ENCODE assay signal across 8 cellular contexts in genomic region chr11:67289651-67290479, GRCh38. TPM values are rescaled to one million over a fixed set of nuclear protein-coding genes. Genes with fewer than 3 reads are reported as not detected.
DNase-seq lines count a peak whose midpoint lies in the region; ATAC-seq and TF ChIP-seq lines count a peak whose summit lies in the region.

No MANE protein-coding gene starts in this region.

- peak; percentile 4 for ATAC-seq in GM21619 (IDR thresholded peaks at IDR 0.05; ENCODE audit: unreplicated experiment)
- ATAC-seq in RWPE2 (ENCODE audit: low read depth): peak; percentile 5
- no peak for ATAC-seq in GM21367 (IDR thresholded peaks at IDR 0.05; ENCODE audit: unreplicated experiment)

- peaks cover 15% of the 10 kb centered on the region for H3K79me2 ChIP-seq in neural progenitor cell (ENCODE audit: low read depth)

- H3K27ac ChIP-seq in RWPE2 (ENCODE audit: poor library complexity, severe bottlenecking) (peak overlapping the region; percentile 91), esophagus squamous epithelium (peak overlapping the region; percentile 88 to 98 (median 94)), neural progenitor cell (no peak overlapping the region)

- H3F3A ChIP-seq in neural progenitor cell (ENCODE audit: low read depth): peaks cover 21% of the 10 kb centered on the region

- H3K4me1 ChIP-seq in RWPE2 (ENCODE audit: insufficient read depth, poor library complexity, severe bottlenecking) (peaks cover 14% of the 10 kb centered on the region), esophagus squamous epithelium (peaks cover 47 to 80% (median 62%) of the 10 kb centered on the region in 3 donors), neural progenitor cell (peaks cover 11% of the 10 kb centered on the region)

- peak overlapping the region; percentile 83 for H3K27ac Mint-ChIP-seq in neural progenitor cell

- H3K9ac ChIP-seq in neural progenitor cell: peak overlapping the region; percentile 70

- intact Hi-C loops in esophagus squamous epithelium (cut with DNase I): no loop called here

- H3K27me3 Mint-ChIP-seq in neural progenitor cell (ENCODE audit: insufficient read depth, low read depth): peaks cover 9% of the 10 kb centered on the region

- H3K9me3 Mint-ChIP-seq in neural progenitor cell: peaks cover 5% of the 10 kb centered on the region

- peak overlapping the region; percentile 99 for H3K4me2 ChIP-seq in neural progenitor cell

- peaks cover 17% of the 10 kb centered on the region for H3K4me1 Mint-ChIP-seq in neural progenitor cell

- no peaks in the 10 kb centered on the region for H4K20me1 ChIP-seq in neural progenitor cell (ENCODE audit: low read depth)

- 18 to 33% methylated on average over 11 to 13 of the region's 36 CpGs for WGBS in esophagus squamous epithelium, 2 donors

- peaks cover 50% of the 10 kb centered on the region for H3K36me3 ChIP-seq in RWPE2 (ENCODE audit: low read depth)
- peaks cover 17 to 64% (median 25%) of the 10 kb centered on the region in 3 donors for H3K36me3 ChIP-seq in esophagus squamous epithelium
- no peaks in the 10 kb centered on the region for H3K36me3 ChIP-seq in neural progenitor cell

- DNase-seq in RWPE2 (ENCODE audit: low spot score) (no peak), esophagus squamous epithelium (lab: John Stamatoyannopoulos, UW) (no peak), neural progenitor cell (ENCODE audit: low spot score) (peak; percentile 63), NCI-H1048 (lab: John Stamatoyannopoulos, UW) (no peak), A172 (ENCODE audit: low spot score) (no peak)
- no peak for DNase-seq in stimulated activated CD4-positive, alpha-beta T cell treated with anti-CD3 and anti-CD28 coated beads, Interleukin-12 subunit alpha, Interleukin-12 subunit beta, amount 100 ng/mL, for 4 hours

- H2AFZ ChIP-seq in neural progenitor cell (replicated peaks): peak overlapping the region; percentile 7

- H3K4me3 ChIP-seq in RWPE2 (ENCODE audit: severe bottlenecking): peak overlapping the region; percentile 67
- peak overlapping the region; percentile 48 to 80 (median 73) for H3K4me3 ChIP-seq in esophagus squamous epithelium
- peak overlapping the region; percentile 68 for H3K4me3 ChIP-seq in neural progenitor cell

- H3K9me3 ChIP-seq in RWPE2 (ENCODE audit: severe bottlenecking) (no peaks in the 10 kb centered on the region), esophagus squamous epithelium (no peaks in the 10 kb centered on the region), neural progenitor cell (ENCODE audit: low read depth) (no peaks in the 10 kb centered on the region)

- peak overlapping the region; percentile 95 for H3K4me3 Mint-ChIP-seq in neural progenitor cell

- peaks cover 20% of the 10 kb centered on the region for H3K36me3 Mint-ChIP-seq in neural progenitor cell

- TF ChIP-seq CTCF in RWPE2 (IDR thresholded peaks at IDR 0.05; ENCODE audit: poor library complexity, severe bottlenecking) (no peak), esophagus squamous epithelium (IDR thresholded peaks at IDR 0.05) (no peak), neural progenitor cell (IDR thresholded peaks at IDR 0.05) (no peak)

- H3K27me3 ChIP-seq in RWPE2 (ENCODE audit: insufficient read depth, poor library complexity, severe bottlenecking) (no peaks in the 10 kb centered on the region), esophagus squamous epithelium (no peaks in the 10 kb centered on the region), neural progenitor cell (no peaks in the 10 kb centered on the region)

- no peak for TF ChIP-seq POLR2A in esophagus squamous epithelium (IDR thresholded peaks at IDR 0.05)

RNA-seq across cellular contexts. Expression of gene ANKRD13D, which starts 0.8 kb away (rescaled TPM):
- total RNA-seq in esophagus squamous epithelium (10 to 100 TPM; 27.4 to 50.6 (median 41.6) TPM), neural progenitor cell (ENCODE audit: low replicate concordance) (21.0 and 29.2 TPM in 2 replicates)
- 25.4 and 51.8 TPM in 2 replicates for total RNA-seq in A172 (2014; rRNA removed; shearing (Covaris generic))

RNA-seq across cellular contexts. Expression of gene SSH3, which starts 13.5 kb away (rescaled TPM):
- total RNA-seq in esophagus squamous epithelium (10 to 100 TPM; 51.4 to 78.4 (median 64.8) TPM), neural progenitor cell (ENCODE audit: low replicate concordance) (1.4 and 7.1 TPM in 2 replicates)
- total RNA-seq in A172 (2014; rRNA removed; shearing (Covaris generic)): 3.2 and 10.0 TPM in 2 replicates

RNA-seq across cellular contexts. Expression of gene GRK2, which starts 23.6 kb away (rescaled TPM):
- total RNA-seq in esophagus squamous epithelium (10 to 100 TPM; 54.1 to 93.2 (median 68.5) TPM), neural progenitor cell (ENCODE audit: low replicate concordance) (30.0 and 54.4 TPM in 2 replicates)
- 40.3 and 44.6 TPM in 2 replicates for total RNA-seq in A172 (2014; rRNA removed; shearing (Covaris generic))
